27 cellular contexts compared by ENCODE assay signal in the genomic region with DNA sequence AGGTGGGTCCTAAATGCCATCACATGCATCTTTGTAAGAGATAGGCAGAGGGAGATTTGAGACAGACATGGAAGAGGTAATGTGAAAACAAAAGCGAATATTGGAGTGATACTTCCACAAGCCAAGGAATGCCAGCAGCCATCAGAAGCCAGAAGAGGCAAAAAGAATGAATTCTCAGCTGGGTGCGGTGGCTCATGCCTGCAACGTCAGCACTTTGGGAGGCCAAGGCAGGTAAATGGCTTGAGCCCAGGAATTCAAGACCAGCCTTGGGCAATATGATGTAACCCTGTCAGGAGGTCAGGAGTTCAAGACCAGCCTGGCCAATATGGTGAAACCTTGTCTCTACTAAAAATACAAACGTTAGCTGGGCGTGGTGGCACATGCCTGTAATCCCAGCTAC.
"Had no signal": no experiment of that assay in that cellular context is flagged by ENCODE, and none has a peak within 500 bp of the region (broad histone marks: within the 10 kb centered on the region; RNA-seq: fewer than 3 reads in every experiment).

No MANE protein-coding gene starts in this region.

- H3K27ac ChIP-seq: colonic mucosa, epithelial cell of prostate, esophagus squamous epithelium, gastrocnemius medialis, heart right ventricle, left lung, lower lobe of right lung had no signal

- H3K9me3 ChIP-seq: colonic mucosa, esophagus squamous epithelium, gastrocnemius medialis, heart right ventricle, left lung, lower lobe of right lung had no signal

- FAIRE-seq: endometrium, islet of Langerhans, keratinocyte had no signal

- H3K36me3 ChIP-seq: colonic mucosa, esophagus squamous epithelium, gastrocnemius medialis, heart right ventricle, left lung, lower lobe of right lung had no signal

- H3K4me3 ChIP-seq: colonic mucosa, esophagus squamous epithelium, gastrocnemius medialis, heart right ventricle, left lung, lower lobe of right lung had no signal

- H3K36me3 Mint-ChIP-seq: memory B cell had no signal

- H3K4me1 ChIP-seq: colonic mucosa, esophagus squamous epithelium, gastrocnemius medialis, heart right ventricle, left lung, lower lobe of right lung had no signal

- DNase-seq: colonic mucosa; cortex of kidney; effector CD8-positive, alpha-beta T cell; effector memory CD8-positive, alpha-beta T cell; endodermal cell; erythroblast; esophagus squamous epithelium; foreskin fibroblast; foreskin melanocyte; gastrocnemius medialis; glutamatergic neuron; head of caudate nucleus; heart right ventricle; hippocampal formation; left cardiac atrium; left lung; left ventricle myocardium superior; lower lobe of right lung; mesendoderm; midbrain had no signal

- H3K9me3 Mint-ChIP-seq: dendritic cell treated with granulocyte-macrophage colony-stimulating factor and Interleukin-4, amounts not matched to agents 40 ng/mL and 50 ng/mL, for 4 days; memory B cell had no signal

- ATAC-seq: effector memory CD8-positive, alpha-beta T cell; esophagus mucosa; gastrocnemius medialis; heart right ventricle; left cardiac atrium; left lung; left ventricle myocardium superior; lower lobe of right lung had no signal

- H3K27me3 ChIP-seq: colonic mucosa, gastrocnemius medialis, left lung had no signal

- H3K4me3 Mint-ChIP-seq: dendritic cell treated with granulocyte-macrophage colony-stimulating factor and Interleukin-4, amounts not matched to agents 40 ng/mL and 50 ng/mL, for 4 days; effector memory CD8-positive, alpha-beta T cell; endodermal cell; memory B cell had no signal

- H3K27ac Mint-ChIP-seq: dendritic cell treated with granulocyte-macrophage colony-stimulating factor and Interleukin-4, amounts not matched to agents 40 ng/mL and 50 ng/mL, for 4 days; effector memory CD8-positive, alpha-beta T cell; endodermal cell; memory B cell had no signal
